7 cellular contexts compared by ENCODE assay signal in genomic region chr21:17780539-17780938, GRCh38. TPM values are rescaled to one million over a fixed set of nuclear protein-coding genes. Genes with fewer than 3 reads are reported as not detected.
DNase-seq lines count a peak whose midpoint lies in the region; ATAC-seq and TF ChIP-seq lines count a peak whose summit lies in the region.

No MANE protein-coding gene starts in this region.

- TF ChIP-seq CTCF in neural progenitor cell (IDR thresholded peaks at IDR 0.05), result no peak

- peak in 4 of 5 donors; percentile 45 to 80 (median 49) for DNase-seq in T-helper 1 cell
- peak; percentile 13 for DNase-seq in neural progenitor cell (ENCODE audit: low spot score)
- DNase-seq in anterior cingulate cortex (lab: John Stamatoyannopoulos, UW), result no peak
- DNase-seq in D341Med (ENCODE audit: low spot score), result no peak
- no peak for DNase-seq in NCI-H226

- no peak overlapping the region for H3K27ac Mint-ChIP-seq in neural progenitor cell

- ATAC-seq in GM19043 (IDR thresholded peaks at IDR 0.05; ENCODE audit: low read depth, unreplicated experiment) (peak; percentile 20), HG02981 (IDR thresholded peaks at IDR 0.05; ENCODE audit: unreplicated experiment) (peak; percentile 37)

- H3K4me1 Mint-ChIP-seq in neural progenitor cell, result no peaks in the 10 kb centered on the region

- no peaks in the 10 kb centered on the region for H3K27me3 Mint-ChIP-seq in neural progenitor cell (ENCODE audit: insufficient read depth, low read depth)

- H3F3A ChIP-seq in neural progenitor cell (ENCODE audit: low read depth), result peaks cover 10% of the 10 kb centered on the region

- H3K4me3 Mint-ChIP-seq in neural progenitor cell, result no peak overlapping the region

- H3K4me2 ChIP-seq in neural progenitor cell, result no peak overlapping the region

- H3K27ac ChIP-seq in neural progenitor cell, result no peak overlapping the region

- H3K9ac ChIP-seq in neural progenitor cell, result no peak overlapping the region

- H3K4me3 ChIP-seq in neural progenitor cell, result no peak overlapping the region

- peaks cover 7% of the 10 kb centered on the region for H3K36me3 ChIP-seq in neural progenitor cell

- no peaks in the 10 kb centered on the region for H3K9me3 ChIP-seq in neural progenitor cell (ENCODE audit: low read depth)

- H3K9me3 Mint-ChIP-seq in neural progenitor cell, result no peaks in the 10 kb centered on the region

- peaks cover 14% of the 10 kb centered on the region for H3K36me3 Mint-ChIP-seq in neural progenitor cell

- H3K27me3 ChIP-seq in neural progenitor cell, result no peaks in the 10 kb centered on the region

- no peaks in the 10 kb centered on the region for H3K79me2 ChIP-seq in neural progenitor cell (ENCODE audit: low read depth)

- H3K4me1 ChIP-seq in neural progenitor cell, result peaks cover 6% of the 10 kb centered on the region

- H2AFZ ChIP-seq in neural progenitor cell (replicated peaks), result no peak overlapping the region

- H4K20me1 ChIP-seq in neural progenitor cell (ENCODE audit: low read depth), result no peaks in the 10 kb centered on the region

RNA-seq across cellular contexts. Expression of gene C21orf91, which starts 38.6 kb away (rescaled TPM):
- 34.3 and 59.9 TPM in 2 replicates for total RNA-seq in neural progenitor cell (ENCODE audit: low replicate concordance)

Comparison
In these comparisons a context has a peak if more than half of its experiments do, and no peak if none do; other contexts are left out.
1. DNase-seq: peak in T-helper 1 cell (4 of 5) and neural progenitor cell (single experiment); none in anterior cingulate cortex (0 of 58), D341Med (single experiment) and NCI-H226 (single experiment).